In genomic region chr12:99253068-99253467, GRCh38 we compare ENCODE assay signal across 13 cellular contexts.
DNase-seq lines count a peak whose midpoint lies in the region; TF ChIP-seq lines count a peak whose summit lies in the region.
"Had no signal": no experiment of that assay in that cellular context is flagged by ENCODE, and none has a peak within 500 bp of the region (broad histone marks: within the 10 kb centered on the region; RNA-seq: fewer than 3 reads in every experiment).

No MANE protein-coding gene starts in this region.

- H3K4me3 Mint-ChIP-seq in progenitor cell of endocrine pancreas (ENCODE audit: low read depth) = no peak overlapping the region
- H3K4me3 Mint-ChIP-seq in activated T-helper 2 cell treated with anti-CD3 and anti-CD28 coated beads, Interferon-gamma antibody, Interleukin-2, Interleukin-4, amounts not matched to agents 10 μg/mL and 5 μg/mL and 100 μg/mL, durations not matched to agents 14 hours and 24 hours and 36 hours (ENCODE audit: low read depth) = no peak overlapping the region
- H3K4me3 Mint-ChIP-seq: activated CD4-positive, alpha-beta T cell treated with anti-CD3 and anti-CD28 coated beads, Interleukin-2, amount 10 ng/mL, durations not matched to agents 7 days and 5 days; activated naive CD8-positive, alpha-beta T cell; mesothelial cell of epicardium had no signal

- H3K27me3 Mint-ChIP-seq in progenitor cell of endocrine pancreas = no peaks in the 10 kb centered on the region
- no peaks in the 10 kb centered on the region for H3K27me3 Mint-ChIP-seq in activated T-helper 2 cell treated with anti-CD3 and anti-CD28 coated beads, Interferon-gamma antibody, Interleukin-2, Interleukin-4, amounts not matched to agents 10 μg/mL and 5 μg/mL and 100 μg/mL, durations not matched to agents 14 hours and 24 hours and 36 hours (ENCODE audit: low read depth)
- H3K27me3 Mint-ChIP-seq: activated CD4-positive, alpha-beta T cell treated with anti-CD3 and anti-CD28 coated beads, Interleukin-2, amount 10 ng/mL, durations not matched to agents 7 days and 5 days; activated naive CD8-positive, alpha-beta T cell had no signal

- H3K27ac Mint-ChIP-seq in progenitor cell of endocrine pancreas = no peak overlapping the region
- no peak overlapping the region for H3K27ac Mint-ChIP-seq in activated T-helper 2 cell treated with anti-CD3 and anti-CD28 coated beads, Interferon-gamma antibody, Interleukin-2, Interleukin-4, amounts not matched to agents 10 μg/mL and 5 μg/mL and 100 μg/mL, durations not matched to agents 14 hours and 24 hours and 36 hours
- H3K27ac Mint-ChIP-seq: activated CD4-positive, alpha-beta T cell treated with anti-CD3 and anti-CD28 coated beads, Interleukin-2, amount 10 ng/mL, durations not matched to agents 7 days and 5 days; activated naive CD8-positive, alpha-beta T cell; mesothelial cell of epicardium had no signal

- intact Hi-C loops in posterior vena cava (cut with DNase I) = no loop called here
- intact Hi-C loops in activated T-helper 2 cell treated with anti-CD3 and anti-CD28 coated beads, Interferon-gamma antibody, Interleukin-2, Interleukin-4, amounts not matched to agents 10 μg/mL and 5 μg/mL and 100 μg/mL, durations not matched to agents 14 hours and 24 hours and 36 hours (cut with micrococcal nuclease) = no loop called here

- no peaks in the 10 kb centered on the region for H3K4me1 Mint-ChIP-seq in progenitor cell of endocrine pancreas (ENCODE audit: low read depth)
- no peaks in the 10 kb centered on the region for H3K4me1 Mint-ChIP-seq in activated T-helper 2 cell treated with anti-CD3 and anti-CD28 coated beads, Interferon-gamma antibody, Interleukin-2, Interleukin-4, amounts not matched to agents 10 μg/mL and 5 μg/mL and 100 μg/mL, durations not matched to agents 14 hours and 24 hours and 36 hours (ENCODE audit: low read depth)
- H3K4me1 Mint-ChIP-seq: activated CD4-positive, alpha-beta T cell treated with anti-CD3 and anti-CD28 coated beads, Interleukin-2, amount 10 ng/mL, durations not matched to agents 7 days and 5 days; mesothelial cell of epicardium had no signal

- no peaks in the 10 kb centered on the region for H3K9me3 Mint-ChIP-seq in progenitor cell of endocrine pancreas (ENCODE audit: low read depth)
- H3K9me3 Mint-ChIP-seq in activated T-helper 2 cell treated with anti-CD3 and anti-CD28 coated beads, Interferon-gamma antibody, Interleukin-2, Interleukin-4, amounts not matched to agents 10 μg/mL and 5 μg/mL and 100 μg/mL, durations not matched to agents 14 hours and 24 hours and 36 hours = no peaks in the 10 kb centered on the region
- H3K9me3 Mint-ChIP-seq: mesothelial cell of epicardium had no signal

- DNase-seq in NCI-H2227 (lab: John Stamatoyannopoulos, UW; ENCODE audit: unreplicated experiment) (peak; percentile 16), NCI-H2227 treated with DMSO at 0.1 percent for 48 hours (lab: John Stamatoyannopoulos, UW) (no peak), HT-29 (ENCODE audit: low spot score) (peak; percentile 22), SW480 (ENCODE audit: low spot score) (peak; percentile 8), progenitor cell of endocrine pancreas (ENCODE audit: low spot score, unreplicated experiment) (no peak), NCI-H526 treated with DMSO at 0.1 percent for 48 hours (lab: John Stamatoyannopoulos, UW) (no peak), posterior vena cava (ENCODE audit: low spot score) (no peak)
- no peak for DNase-seq in activated T-helper 2 cell treated with anti-CD3 and anti-CD28 coated beads, Interferon-gamma antibody, Interleukin-2, Interleukin-4, amounts not matched to agents 10 μg/mL and 5 μg/mL and 100 μg/mL, durations not matched to agents 14 hours and 24 hours and 36 hours (ENCODE audit: low spot score)
- DNase-seq: activated CD4-positive, alpha-beta T cell treated with anti-CD3 and anti-CD28 coated beads, Interleukin-2, amount 10 ng/mL, durations not matched to agents 7 days and 5 days; effector CD8-positive, alpha-beta T cell; NCI-H2081 had no signal

- TF ChIP-seq CTCF in progenitor cell of endocrine pancreas (IDR thresholded peaks at IDR 0.05; ENCODE audit: unreplicated experiment) = peak; percentile 37

- no peaks in the 10 kb centered on the region for H3K36me3 Mint-ChIP-seq in progenitor cell of endocrine pancreas (ENCODE audit: insufficient read depth)
- H3K36me3 Mint-ChIP-seq in activated T-helper 2 cell treated with anti-CD3 and anti-CD28 coated beads, Interferon-gamma antibody, Interleukin-2, Interleukin-4, amounts not matched to agents 10 μg/mL and 5 μg/mL and 100 μg/mL, durations not matched to agents 14 hours and 24 hours and 36 hours (ENCODE audit: low read depth) = no peaks in the 10 kb centered on the region
- H3K36me3 Mint-ChIP-seq: activated naive CD8-positive, alpha-beta T cell; mesothelial cell of epicardium had no signal

Comparison
In these comparisons a context has a peak if more than half of its experiments do, and no peak if none do; other contexts are left out.
1. DNase-seq: peak in NCI-H2227 (single experiment), HT-29 (single experiment) and SW480 (single experiment); none in NCI-H2227 treated with DMSO at 0.1 percent for 48 hours (single experiment), progenitor cell of endocrine pancreas (single experiment), NCI-H526 treated with DMSO at 0.1 percent for 48 hours (single experiment), posterior vena cava (single experiment) and activated T-helper 2 cell treated with anti-CD3 and anti-CD28 coated beads, Interferon-gamma antibody, Interleukin-2, Interleukin-4, amounts not matched to agents 10 μg/mL and 5 μg/mL and 100 μg/mL, durations not matched to agents 14 hours and 24 hours and 36 hours (single experiment).